8 cellular contexts compared by ENCODE assay signal in the genomic region with DNA sequence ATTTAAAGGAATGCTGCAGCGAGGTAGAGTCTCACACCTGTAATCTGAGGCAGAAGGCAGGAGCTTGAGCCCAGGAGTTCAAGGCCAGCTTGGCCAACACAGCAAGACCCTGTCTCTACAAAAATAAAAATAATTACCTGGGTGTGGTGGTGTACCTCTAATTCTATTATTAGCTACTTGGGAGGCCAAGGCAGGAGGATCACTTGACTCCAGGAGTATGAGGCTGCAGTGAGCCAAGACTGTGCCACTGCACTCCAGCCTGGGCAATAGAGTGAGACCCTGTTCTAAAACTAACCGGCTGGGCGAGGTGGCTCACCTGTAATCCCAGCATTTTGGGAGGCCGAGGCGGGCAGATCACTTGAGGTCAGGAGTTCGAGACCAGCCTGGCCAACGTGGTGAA. TPM values are rescaled to one million over a fixed set of nuclear protein-coding genes. Genes with fewer than 3 reads are reported as not detected.
"Had no signal": no experiment of that assay in that cellular context is flagged by ENCODE, and none has a peak within 500 bp of the region (broad histone marks: within the 10 kb centered on the region; RNA-seq: fewer than 3 reads in every experiment).

No MANE protein-coding gene starts in this region.

RNA-seq across cellular contexts. Expression of a gene that starts 57.7 kb away (rescaled TPM):
- total RNA-seq: activated CD4-positive, alpha-beta memory T cell treated with anti-CD3 and anti-CD28 coated beads for 36 hours; activated CD4-positive, alpha-beta memory T cell treated with anti-CD3 and anti-CD28 coated beads, Interleukin-2, amount 10 ng/mL, durations not matched to agents 7 days and 5 days; activated CD4-positive, alpha-beta T cell treated with anti-CD3 and anti-CD28 coated beads for 36 hours; activated CD4-positive, alpha-beta T cell treated with anti-CD3 and anti-CD28 coated beads, Interleukin-2, amount 10 ng/mL, durations not matched to agents 7 days and 5 days; activated CD8-positive, alpha-beta T cell treated with anti-CD3 and anti-CD28 coated beads, Interleukin-2, amount 10 ng/mL, durations not matched to agents 7 days and 5 days; T-helper 1 cell treated with Interleukin-12 subunit alpha and Interleukin-12 subunit beta and Interleukin-4 antibody, amounts not matched to agents 30 ng/mL and 1 ng/mL, for 36 hours; T-helper 17 cell; T-helper 2 cell treated with Interferon-gamma antibody and Interleukin-4, amounts not matched to agents 100 ng/mL and 5 ng/mL, for 36 hours had no signal
